Comparison of ENCODE assay signal across 11 cellular contexts in genomic region chr3:159854500-159855124, GRCh38. TPM values are rescaled to one million over a fixed set of nuclear protein-coding genes. Genes with fewer than 3 reads are reported as not detected.
DNase-seq lines count a peak whose midpoint lies in the region; ATAC-seq and TF ChIP-seq lines count a peak whose summit lies in the region.
"Had no signal": no experiment of that assay in that cellular context is flagged by ENCODE, and none has a peak within 500 bp of the region (broad histone marks: within the 10 kb centered on the region; RNA-seq: fewer than 3 reads in every experiment).

No MANE protein-coding gene starts in this region.

- H3K36me3 ChIP-seq in effector memory CD4-positive, alpha-beta T cell (ENCODE audit: control insufficient read depth, insufficient read depth, low read length), result no peaks in the 10 kb centered on the region

- no peak overlapping the region for H3K27ac Mint-ChIP-seq in activated CD4-positive, alpha-beta memory T cell treated with anti-CD3 and anti-CD28 coated beads, Interleukin-2, amount 10 ng/mL, durations not matched to agents 7 days and 5 days
- H3K27ac Mint-ChIP-seq: activated CD8-positive, alpha-beta T cell treated with anti-CD3 and anti-CD28 coated beads, Interleukin-2, amount 10 ng/mL, durations not matched to agents 7 days and 5 days; memory B cell had no signal

- H3K36me3 Mint-ChIP-seq in activated CD4-positive, alpha-beta memory T cell treated with anti-CD3 and anti-CD28 coated beads, Interleukin-2, amount 10 ng/mL, durations not matched to agents 7 days and 5 days (ENCODE audit: low read depth), result no peaks in the 10 kb centered on the region
- H3K36me3 Mint-ChIP-seq: memory B cell had no signal

- no peaks in the 10 kb centered on the region for H3K27me3 ChIP-seq in foreskin keratinocyte
- no peaks in the 10 kb centered on the region for H3K27me3 ChIP-seq in effector memory CD4-positive, alpha-beta T cell (replicated peaks; ENCODE audit: control insufficient read depth, insufficient read depth, low read length, poor library complexity, severe bottlenecking)

- peak; percentile 99 for DNase-seq in ELR (ENCODE audit: low read depth)
- peak; percentile 80 to 95 for DNase-seq in SW 1271 (lab: John Stamatoyannopoulos, UW)
- peak; percentile 97 to 99 for DNase-seq in foreskin keratinocyte
- DNase-seq in pulmonary artery endothelial cell (ENCODE audit: low read depth, low spot score), result peak; percentile 68
- no peak for DNase-seq in activated CD4-positive, alpha-beta memory T cell treated with anti-CD3 and anti-CD28 coated beads, Interleukin-2, amount 10 ng/mL, durations not matched to agents 7 days and 5 days
- no peak for DNase-seq in activated CD4-positive, alpha-beta T cell treated with anti-CD3 and anti-CD28 coated beads for 1 hour
- no peak for DNase-seq in effector memory CD4-positive, alpha-beta T cell
- DNase-seq: activated CD8-positive, alpha-beta T cell treated with anti-CD3 and anti-CD28 coated beads, Interleukin-2, amount 10 ng/mL, durations not matched to agents 7 days and 5 days had no signal

- no peaks in the 10 kb centered on the region for H3K9me3 ChIP-seq in effector memory CD4-positive, alpha-beta T cell (ENCODE audit: control insufficient read depth, low read length)

- H3K9me3 Mint-ChIP-seq in activated CD4-positive, alpha-beta memory T cell treated with anti-CD3 and anti-CD28 coated beads, Interleukin-2, amount 10 ng/mL, durations not matched to agents 7 days and 5 days, result no peaks in the 10 kb centered on the region
- H3K9me3 Mint-ChIP-seq: memory B cell had no signal

- peaks cover 43% of the 10 kb centered on the region for H3K27me3 Mint-ChIP-seq in activated CD4-positive, alpha-beta memory T cell treated with anti-CD3 and anti-CD28 coated beads, Interleukin-2, amount 10 ng/mL, durations not matched to agents 7 days and 5 days

- CTCF ChIA-PET in activated CD4-positive, alpha-beta memory T cell treated with anti-CD3 and anti-CD28 coated beads, Interleukin-2, amount 10 ng/mL, durations not matched to agents 7 days and 5 days (lab: Charles Lee), result no interaction called here

- POLR2A ChIA-PET in activated CD4-positive, alpha-beta memory T cell treated with anti-CD3 and anti-CD28 coated beads, Interleukin-2, amount 10 ng/mL, durations not matched to agents 7 days and 5 days (lab: Charles Lee), result no interaction called here

- TF ChIP-seq CTCF in foreskin keratinocyte (conservative IDR thresholded peaks at IDR 0.05), result no peak

- ATAC-seq in foreskin keratinocyte (peak; percentile 98), HG03432 (IDR thresholded peaks at IDR 0.05; ENCODE audit: unreplicated experiment) (no peak)
- ATAC-seq: activated CD8-positive, alpha-beta T cell treated with anti-CD3 and anti-CD28 coated beads, Interleukin-2, amount 10 ng/mL, durations not matched to agents 7 days and 5 days had no signal

- H3K4me3 Mint-ChIP-seq in activated CD4-positive, alpha-beta memory T cell treated with anti-CD3 and anti-CD28 coated beads, Interleukin-2, amount 10 ng/mL, durations not matched to agents 7 days and 5 days, result no peak overlapping the region
- H3K4me3 Mint-ChIP-seq: activated CD8-positive, alpha-beta T cell treated with anti-CD3 and anti-CD28 coated beads, Interleukin-2, amount 10 ng/mL, durations not matched to agents 7 days and 5 days; memory B cell had no signal

- peaks cover 55% of the 10 kb centered on the region for H3K4me1 ChIP-seq in foreskin keratinocyte
- no peaks in the 10 kb centered on the region for H3K4me1 ChIP-seq in effector memory CD4-positive, alpha-beta T cell (ENCODE audit: control insufficient read depth, insufficient read depth, low read length, poor library complexity, severe bottlenecking)

- H3K4me1 Mint-ChIP-seq in activated CD4-positive, alpha-beta memory T cell treated with anti-CD3 and anti-CD28 coated beads, Interleukin-2, amount 10 ng/mL, durations not matched to agents 7 days and 5 days, result peaks cover 2% of the 10 kb centered on the region

- H3K27ac ChIP-seq in foreskin keratinocyte, result peak overlapping the region; percentile 9
- H3K27ac ChIP-seq in effector memory CD4-positive, alpha-beta T cell (ENCODE audit: insufficient read depth, low read length, poor library complexity, severe bottlenecking), result no peak overlapping the region
- H3K27ac ChIP-seq: KMS-11 had no signal

- H3K4me3 ChIP-seq in effector memory CD4-positive, alpha-beta T cell (ENCODE audit: insufficient read depth, low read depth, low read length, poor library complexity, severe bottlenecking), result no peak overlapping the region

RNA-seq across cellular contexts. Expression of gene SCHIP1, which starts 15.0 kb away (rescaled TPM):
- total RNA-seq in foreskin keratinocyte, result 1.1 and 1.3 TPM in 2 replicates
- polyA plus RNA-seq in foreskin keratinocyte, result 0.34 and 5.6 TPM in 2 replicates
- 18.1 and 56.0 TPM in 2 replicates for total RNA-seq in pulmonary artery endothelial cell
- total RNA-seq in activated CD4-positive, alpha-beta memory T cell treated with anti-CD3 and anti-CD28 coated beads, Interleukin-2, amount 10 ng/mL, durations not matched to agents 7 days and 5 days, result under 1 TPM in 1 of 2 experiments, not detected in 1; 0.43 TPM
- total RNA-seq: activated CD8-positive, alpha-beta T cell treated with anti-CD3 and anti-CD28 coated beads, Interleukin-2, amount 10 ng/mL, durations not matched to agents 7 days and 5 days had no signal

Comparison
In these comparisons a context has a peak if more than half of its experiments do, and no peak if none do; other contexts are left out.
1. DNase-seq: peak in ELR (single experiment), SW 1271 (2 of 2), foreskin keratinocyte (2 of 2) and pulmonary artery endothelial cell (single experiment); none in activated CD4-positive, alpha-beta memory T cell treated with anti-CD3 and anti-CD28 coated beads, Interleukin-2, amount 10 ng/mL, durations not matched to agents 7 days and 5 days (single experiment), activated CD4-positive, alpha-beta T cell treated with anti-CD3 and anti-CD28 coated beads for 1 hour (single experiment) and effector memory CD4-positive, alpha-beta T cell (0 of 3).